9 cellular contexts compared by ENCODE assay signal in the genomic region with DNA sequence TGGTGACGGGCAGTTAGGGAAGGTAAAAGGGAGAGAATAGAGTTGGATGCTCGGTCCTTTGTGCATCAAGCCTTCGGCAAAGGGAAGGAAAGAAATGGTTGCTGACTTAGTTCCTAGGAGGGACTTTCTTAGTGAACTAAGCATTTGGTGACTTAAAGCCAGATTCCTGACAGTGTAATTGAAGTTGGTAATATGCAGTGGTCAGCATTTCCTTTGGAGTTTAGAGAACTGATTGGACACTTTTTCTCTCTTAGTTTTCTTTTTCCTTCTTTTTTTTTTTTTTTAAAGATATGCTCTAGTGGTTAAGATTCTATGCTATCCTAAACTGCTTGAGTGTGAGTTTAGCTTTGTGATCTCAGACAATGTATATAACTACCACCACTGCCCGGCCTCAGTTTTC. TPM values are rescaled to one million over a fixed set of nuclear protein-coding genes. Genes with fewer than 3 reads are reported as not detected.
DNase-seq lines count a peak whose midpoint lies in the region; ATAC-seq and TF ChIP-seq lines count a peak whose summit lies in the region.
"Had no signal": no experiment of that assay in that cellular context is flagged by ENCODE, and none has a peak within 500 bp of the region (broad histone marks: within the 10 kb centered on the region; RNA-seq: fewer than 3 reads in every experiment).

No MANE protein-coding gene starts in this region.

- peak overlapping the region; percentile 71 to 87 for H3K27ac Mint-ChIP-seq in effector memory CD8-positive, alpha-beta T cell

- no peak overlapping the region for H3K27ac ChIP-seq in DOHH2 (ENCODE audit: low read depth, low read length)
- H3K27ac ChIP-seq in osteoblast (ENCODE audit: low read depth, low read length), result no peak overlapping the region

- H3K27me3 Mint-ChIP-seq in effector memory CD8-positive, alpha-beta T cell, result no peaks in the 10 kb centered on the region

- DNase-seq in NT2/D1 (ENCODE audit: low read depth, low spot score) (no peak), osteoblast (ENCODE audit: insufficient read length, low spot score, missing footprints) (peak; percentile 38), NCI-H526 (lab: John Stamatoyannopoulos, UW) (no peak), hippocampal formation (lab: John Stamatoyannopoulos, UW) (no peak), NCI-H82 (lab: John Stamatoyannopoulos, UW) (no peak)
- DNase-seq in effector memory CD8-positive, alpha-beta T cell, result no peak
- DNase-seq: NCI-H69 had no signal

- no peak for TF ChIP-seq CTCF in DOHH2 (IDR thresholded peaks at IDR 0.05; ENCODE audit: low read depth, low read length, poor library complexity, severe bottlenecking)
- no peak for TF ChIP-seq CTCF in osteoblast (IDR thresholded peaks at IDR 0.05; ENCODE audit: extremely low read depth, low read depth, low read length)

- H3K27me3 ChIP-seq in DOHH2 (ENCODE audit: control insufficient read depth, low read length), result no peaks in the 10 kb centered on the region
- no peaks in the 10 kb centered on the region for H3K27me3 ChIP-seq in NT2/D1 (ENCODE audit: insufficient read depth, insufficient read length)
- H3K27me3 ChIP-seq in osteoblast (ENCODE audit: insufficient read depth, low read length), result no peaks in the 10 kb centered on the region

- H3K36me3 ChIP-seq in DOHH2 (ENCODE audit: control insufficient read depth, low read length) (peaks cover 62% of the 10 kb centered on the region), NT2/D1 (ENCODE audit: insufficient read depth, insufficient read length, low read length) (peaks cover 51% of the 10 kb centered on the region), osteoblast (ENCODE audit: insufficient read depth, low read length) (peaks cover 20% of the 10 kb centered on the region)

- H3K4me1 Mint-ChIP-seq in effector memory CD8-positive, alpha-beta T cell (ENCODE audit: low read depth in 2 of 2), result peaks cover 41 to 48% of the 10 kb centered on the region in 2 donors

- H3K4me1 ChIP-seq in DOHH2 (ENCODE audit: control insufficient read depth, low read length) (peaks cover 32% of the 10 kb centered on the region), NT2/D1 (ENCODE audit: insufficient read depth, insufficient read length) (no peaks in the 10 kb centered on the region), osteoblast (ENCODE audit: insufficient read depth, low read length) (peaks cover 34% of the 10 kb centered on the region)

- no peaks in the 10 kb centered on the region for H3K9me3 ChIP-seq in DOHH2 (ENCODE audit: control insufficient read depth, insufficient read depth, low read length)
- no peaks in the 10 kb centered on the region for H3K9me3 ChIP-seq in NT2/D1 (ENCODE audit: insufficient read depth, low read length)
- no peaks in the 10 kb centered on the region for H3K9me3 ChIP-seq in osteoblast (ENCODE audit: low read depth, low read length)

- H2AFZ ChIP-seq in osteoblast (ENCODE audit: low read length), result no peak overlapping the region

- H3K36me3 Mint-ChIP-seq in effector memory CD8-positive, alpha-beta T cell (ENCODE audit: insufficient read depth), result peaks cover 26% of the 10 kb centered on the region

- peak overlapping the region; percentile 85 to 93 for H3K4me3 Mint-ChIP-seq in effector memory CD8-positive, alpha-beta T cell

- peaks cover 23% of the 10 kb centered on the region; the same call in 1 of the 2 replicates for H4K20me1 ChIP-seq in DOHH2 (ENCODE audit: control insufficient read depth, insufficient read depth, low read depth, low read length)
- peaks cover 49% of the 10 kb centered on the region for H4K20me1 ChIP-seq in osteoblast (ENCODE audit: insufficient read depth, low read length)

- H3K9me2 ChIP-seq in DOHH2 (replicated peaks; ENCODE audit: control insufficient read depth, low read length), result no peaks in the 10 kb centered on the region

- no peak for ATAC-seq in effector memory CD8-positive, alpha-beta T cell (replicated peaks)
- no peak for ATAC-seq in HG03108 (IDR thresholded peaks at IDR 0.05; ENCODE audit: unreplicated experiment)

- H3K4me3 ChIP-seq in DOHH2 (ENCODE audit: low read length), result peak overlapping the region; percentile 84
- H3K4me3 ChIP-seq in NT2/D1 (ENCODE audit: insufficient read length, low read depth), result peak overlapping the region; percentile 5
- peak overlapping the region; percentile 88 for H3K4me3 ChIP-seq in osteoblast (ENCODE audit: insufficient read depth, low read length)

- peak overlapping the region; percentile 96 for H3K9ac ChIP-seq in NT2/D1 (ENCODE audit: insufficient read length, low read depth)

- no peaks in the 10 kb centered on the region for H3F3A ChIP-seq in DOHH2 (ENCODE audit: control insufficient read depth, insufficient read depth)

- H3K79me2 ChIP-seq in DOHH2 (ENCODE audit: control insufficient read depth, low read length), result peaks cover 72% of the 10 kb centered on the region
- H3K79me2 ChIP-seq in osteoblast (ENCODE audit: insufficient read depth, low read length), result peaks cover 74% of the 10 kb centered on the region

- H3K4me2 ChIP-seq in DOHH2 (ENCODE audit: low read length), result peak overlapping the region; percentile 94
- H3K4me2 ChIP-seq in osteoblast (ENCODE audit: insufficient read depth, low read length), result peak overlapping the region; percentile 96

- H3K9me3 Mint-ChIP-seq in effector memory CD8-positive, alpha-beta T cell, result no peaks in the 10 kb centered on the region

RNA-seq across cellular contexts. Expression of a gene that starts 2.3 kb away (rescaled TPM):
- 253 and 262 TPM in 2 replicates for total RNA-seq in osteoblast

RNA-seq across cellular contexts. Expression of a gene that starts 23.9 kb away (rescaled TPM):
- total RNA-seq in osteoblast, result 1.2 and 2.2 TPM in 2 replicates

RNA-seq across cellular contexts. Expression of a gene that starts 56.5 kb away (rescaled TPM):
- 33.3 and 38.4 TPM in 2 replicates for total RNA-seq in osteoblast

Comparison
In these comparisons a context has a peak if more than half of its experiments do, and no peak if none do; other contexts are left out.
1. H3K4me3 ChIP-seq: peak in every context shown above with its lines; median percentile 88 in osteoblast; 84 in DOHH2; 5 in NT2/D1.